ENCODE assay signal across 9 cellular contexts in genomic region chr12:113260127-113260526, GRCh38. TPM values are rescaled to one million over a fixed set of nuclear protein-coding genes. Genes with fewer than 3 reads are reported as not detected.
DNase-seq lines count a peak whose midpoint lies in the region; ATAC-seq and TF ChIP-seq lines count a peak whose summit lies in the region.
"Had no signal": no experiment of that assay in that cellular context is flagged by ENCODE, and none has a peak within 500 bp of the region (broad histone marks: within the 10 kb centered on the region; RNA-seq: fewer than 3 reads in every experiment).

No MANE protein-coding gene starts in this region.

- H3K36me3 ChIP-seq in lung (ENCODE audit: control insufficient read depth in 2 of 2, insufficient read depth in 2 of 2, low read length in 2 of 2) (peaks cover 0 to under 1% of the 10 kb centered on the region in 2 donors), tibial artery (peaks cover 9 to 33% (median 18%) of the 10 kb centered on the region in 3 donors), MM.1S (replicated peaks; ENCODE audit: insufficient read depth, low read length) (no peaks in the 10 kb centered on the region)

- H4K20me1 ChIP-seq in MM.1S (ENCODE audit: insufficient read depth, low read length) = no peaks in the 10 kb centered on the region

- ATAC-seq in activated T-cell treated with anti-CD3 and anti-CD28 coated beads, Interleukin-2, amount 50 U/mL, for 4 hours = no peak
- ATAC-seq in activated naive CD8-positive, alpha-beta T cell treated with anti-CD3 and anti-CD28 coated beads, Interleukin-2, amount 10 ng/mL, durations not matched to agents 7 days and 5 days (ENCODE audit: low read depth) = no peak
- ATAC-seq in lung (ENCODE audit: insufficient read depth, low FRiP score) = no peak

- no peak overlapping the region for H2AFZ ChIP-seq in MM.1S (ENCODE audit: low read length)
- H2AFZ ChIP-seq: PC-9 had no signal

- peaks cover 43% of the 10 kb centered on the region for H3K36me3 Mint-ChIP-seq in activated T-cell treated with anti-CD3 and anti-CD28 coated beads, Interleukin-2, amount 50 U/mL, for 24 hours (ENCODE audit: low read depth)
- peaks cover 3% of the 10 kb centered on the region for H3K36me3 Mint-ChIP-seq in activated T-cell treated with anti-CD3 and anti-CD28 coated beads, Interleukin-2, amount 50 U/mL, for 4 hours (ENCODE audit: insufficient read depth)
- peaks cover 14% of the 10 kb centered on the region for H3K36me3 Mint-ChIP-seq in activated naive CD8-positive, alpha-beta T cell treated with anti-CD3 and anti-CD28 coated beads, Interleukin-2, amount 10 ng/mL, durations not matched to agents 7 days and 5 days

- peak overlapping the region; percentile 81 for H3K27ac Mint-ChIP-seq in activated T-cell treated with anti-CD3 and anti-CD28 coated beads, Interleukin-2, amount 50 U/mL, for 24 hours
- H3K27ac Mint-ChIP-seq in activated naive CD8-positive, alpha-beta T cell treated with anti-CD3 and anti-CD28 coated beads, Interleukin-2, amount 10 ng/mL, durations not matched to agents 7 days and 5 days = peak overlapping the region; percentile 54

- H3K4me2 ChIP-seq in MM.1S (ENCODE audit: low read depth, low read length) = no peak overlapping the region
- H3K4me2 ChIP-seq: PC-9 had no signal

- POLR2A ChIA-PET in activated naive CD8-positive, alpha-beta T cell treated with anti-CD3 and anti-CD28 coated beads, Interleukin-2, amount 10 ng/mL, durations not matched to agents 7 days and 5 days (lab: Charles Lee) = interaction anchor here (1.0 to 2.4 kb wide), 2 partner anchors 38 to 52 kb away, joined by 3 to 13 read pairs; partner anchors contain the start of gene TPCN1

- no peak overlapping the region for H3K4me3 Mint-ChIP-seq in activated T-cell treated with anti-CD3 and anti-CD28 coated beads, Interleukin-2, amount 50 U/mL, for 24 hours
- H3K4me3 Mint-ChIP-seq in activated T-cell treated with anti-CD3 and anti-CD28 coated beads, Interleukin-2, amount 50 U/mL, for 4 hours = no peak overlapping the region
- H3K4me3 Mint-ChIP-seq in activated naive CD8-positive, alpha-beta T cell treated with anti-CD3 and anti-CD28 coated beads, Interleukin-2, amount 10 ng/mL, durations not matched to agents 7 days and 5 days = no peak overlapping the region

- 67 to 68% methylated on average over 5 of the region's 5 CpGs for WGBS in lung, 2 donors

- H3F3A ChIP-seq in MM.1S (ENCODE audit: insufficient read depth, low read length) = no peaks in the 10 kb centered on the region

- H3K4me1 Mint-ChIP-seq in activated T-cell treated with anti-CD3 and anti-CD28 coated beads, Interleukin-2, amount 50 U/mL, for 24 hours (ENCODE audit: low read depth) = peaks cover 45% of the 10 kb centered on the region
- peaks cover 37% of the 10 kb centered on the region for H3K4me1 Mint-ChIP-seq in activated T-cell treated with anti-CD3 and anti-CD28 coated beads, Interleukin-2, amount 50 U/mL, for 4 hours (ENCODE audit: low read depth)
- H3K4me1 Mint-ChIP-seq in activated naive CD8-positive, alpha-beta T cell treated with anti-CD3 and anti-CD28 coated beads, Interleukin-2, amount 10 ng/mL, durations not matched to agents 7 days and 5 days = peaks cover 42% of the 10 kb centered on the region

- intact Hi-C loops in tibial artery (cut with DNase I; ENCODE audit: low total_unique reads) = no loop called here

- H3K9me3 ChIP-seq in lung (ENCODE audit: control insufficient read depth in 2 of 2, insufficient read depth in 1 of 2, low read length in 1 of 2) (no peaks in the 10 kb centered on the region), tibial artery (no peaks in the 10 kb centered on the region), MM.1S (replicated peaks; ENCODE audit: insufficient read depth, low read length) (no peaks in the 10 kb centered on the region)

- TF ChIP-seq CTCF in lung (IDR thresholded peaks at IDR 0.05; ENCODE audit: control extremely low read depth, extremely low read depth) (no peak), tibial artery (IDR thresholded peaks at IDR 0.05) (no peak), MM.1S (IDR thresholded peaks at IDR 0.05; ENCODE audit: low read length) (no peak)

- H3K9me2 ChIP-seq in MM.1S (replicated peaks; ENCODE audit: insufficient read depth, low read length) = no peaks in the 10 kb centered on the region

- H3K27me3 ChIP-seq in lung (ENCODE audit: control insufficient read depth, insufficient read depth) (no peaks in the 10 kb centered on the region), tibial artery (no peaks in the 10 kb centered on the region), MM.1S (replicated peaks; ENCODE audit: insufficient read depth, low read length) (no peaks in the 10 kb centered on the region)

- no peaks in the 10 kb centered on the region for H3K79me2 ChIP-seq in MM.1S (ENCODE audit: low read length)

- no peak for DNase-seq in activated T-cell treated with anti-CD3 and anti-CD28 coated beads, Interleukin-2, amount 50 U/mL, for 24 hours
- no peak for DNase-seq in activated T-cell treated with anti-CD3 and anti-CD28 coated beads, Interleukin-2, amount 50 U/mL, for 4 hours
- DNase-seq in activated naive CD8-positive, alpha-beta T cell treated with anti-CD3 and anti-CD28 coated beads, Interleukin-2, amount 10 ng/mL, durations not matched to agents 7 days and 5 days = no peak
- DNase-seq in lung (ENCODE audit: low spot score) (no peak), tibial artery (no peak), MM.1S (no peak), NCI-H2227 treated with DMSO at 0.1 percent for 48 hours (lab: John Stamatoyannopoulos, UW) (no peak), RPMI8226 (no peak)
- DNase-seq: PC-9 had no signal

- no peak overlapping the region for H3K4me3 ChIP-seq in lung
- H3K4me3 ChIP-seq in tibial artery = no peak overlapping the region
- H3K4me3 ChIP-seq in MM.1S (ENCODE audit: low read length) = no peak overlapping the region
- H3K4me3 ChIP-seq: PC-9 had no signal

- H3K9me3 Mint-ChIP-seq in activated T-cell treated with anti-CD3 and anti-CD28 coated beads, Interleukin-2, amount 50 U/mL, for 24 hours = no peaks in the 10 kb centered on the region
- H3K9me3 Mint-ChIP-seq in activated T-cell treated with anti-CD3 and anti-CD28 coated beads, Interleukin-2, amount 50 U/mL, for 4 hours = no peaks in the 10 kb centered on the region
- no peaks in the 10 kb centered on the region for H3K9me3 Mint-ChIP-seq in activated naive CD8-positive, alpha-beta T cell treated with anti-CD3 and anti-CD28 coated beads, Interleukin-2, amount 10 ng/mL, durations not matched to agents 7 days and 5 days

- H3K27me3 Mint-ChIP-seq in activated T-cell treated with anti-CD3 and anti-CD28 coated beads, Interleukin-2, amount 50 U/mL, for 24 hours = no peaks in the 10 kb centered on the region
- no peaks in the 10 kb centered on the region for H3K27me3 Mint-ChIP-seq in activated T-cell treated with anti-CD3 and anti-CD28 coated beads, Interleukin-2, amount 50 U/mL, for 4 hours (ENCODE audit: low read depth)
- H3K27me3 Mint-ChIP-seq in activated naive CD8-positive, alpha-beta T cell treated with anti-CD3 and anti-CD28 coated beads, Interleukin-2, amount 10 ng/mL, durations not matched to agents 7 days and 5 days = no peaks in the 10 kb centered on the region

- H3K4me1 ChIP-seq in lung (ENCODE audit: control insufficient read depth in 2 of 2, insufficient read depth in 2 of 2, low read length in 2 of 2) = peaks cover 0 to 11% of the 10 kb centered on the region in 2 donors
- peaks cover 0 to 52% (median 36%) of the 10 kb centered on the region in 4 donors for H3K4me1 ChIP-seq in tibial artery
- no peaks in the 10 kb centered on the region for H3K4me1 ChIP-seq in MM.1S (ENCODE audit: low read length)

- no peak overlapping the region for H3K9ac ChIP-seq in MM.1S (ENCODE audit: low read length)

- H3K27ac ChIP-seq in lung (ENCODE audit: low read depth in 1 of 2, low read length in 1 of 2) = peak overlapping the region; percentile 15 to 17
- peak overlapping the region; percentile 68 to 75 for H3K27ac ChIP-seq in tibial artery
- H3K27ac ChIP-seq in MM.1S (ENCODE audit: low read length) = no peak overlapping the region
- H3K27ac ChIP-seq: PC-9 had no signal

RNA-seq across cellular contexts. Expression of gene TPCN1, which starts 38.9 kb away (rescaled TPM):
- 10 to 100 TPM; 17.5 to 23.7 (median 20.8) TPM for total RNA-seq in activated T-cell treated with anti-CD3 and anti-CD28 coated beads, Interleukin-2, amount 50 U/mL, for 4 hours
- 10 to 100 TPM; 29.9 to 32.0 TPM for total RNA-seq in activated naive CD8-positive, alpha-beta T cell treated with anti-CD3 and anti-CD28 coated beads, Interleukin-2, amount 10 ng/mL, durations not matched to agents 7 days and 5 days
- 10 to 100 TPM; 32.0 to 61.7 TPM for total RNA-seq in lung
- 10 to 100 TPM; 20.8 to 29.4 TPM for polyA plus RNA-seq in lung
